Comparison of ENCODE assay signal across 17 cellular contexts in genomic region chr5:113163328-113163727, GRCh38.
A peak's percentile ranks its signal among the peaks of the same experiment; 100 is the strongest.
DNase-seq lines count a peak whose midpoint lies in the region; TF ChIP-seq lines count a peak whose summit lies in the region.
"Had no signal": no experiment of that assay in that cellular context is flagged by ENCODE, and none has a peak within 500 bp of the region (broad histone marks: within the 10 kb centered on the region; RNA-seq: fewer than 3 reads in every experiment).

No MANE protein-coding gene starts in this region.

- H2AFZ ChIP-seq in parathyroid adenoma, result no peak overlapping the region

- H3K27ac ChIP-seq in HEK293 (ENCODE audit: extremely low read depth, low read depth, low read length) (no peak overlapping the region), RWPE1 (peak overlapping the region; percentile 95), esophagus squamous epithelium (peak overlapping the region; percentile 57 to 78 (median 73)), parathyroid adenoma (peak overlapping the region; percentile 75), ascending aorta (no peak overlapping the region)

- TF ChIP-seq CTCF in HEK293 (tag by site-specific recombination; IDR thresholded peaks at IDR 0.05) (no peak), RWPE1 (conservative IDR thresholded peaks at IDR 0.05; ENCODE audit: low read depth) (no peak), esophagus squamous epithelium (IDR thresholded peaks at IDR 0.05) (no peak), parathyroid adenoma (IDR thresholded peaks at IDR 0.05) (no peak), type B pancreatic cell (conservative IDR thresholded peaks at IDR 0.05) (no peak), ascending aorta (IDR thresholded peaks at IDR 0.05) (no peak)

- H3K79me2 ChIP-seq in parathyroid adenoma, result peaks cover 60% of the 10 kb centered on the region

- no peak overlapping the region for H3K4me3 Mint-ChIP-seq in type B pancreatic cell
- H3K4me3 Mint-ChIP-seq: naive B cell; T-helper 2 cell treated with Interferon-gamma antibody and Interleukin-4, amounts not matched to agents 5 μg/mL and 100 μg/mL, for 36 hours had no signal

- H3K27me3 ChIP-seq in esophagus squamous epithelium (no peaks in the 10 kb centered on the region), parathyroid adenoma (ENCODE audit: control insufficient read depth, insufficient read depth, low read length) (no peaks in the 10 kb centered on the region), ascending aorta (no peaks in the 10 kb centered on the region)

- no peak overlapping the region for H3K27ac Mint-ChIP-seq in type B pancreatic cell
- H3K27ac Mint-ChIP-seq: naive B cell; T-helper 2 cell treated with Interferon-gamma antibody and Interleukin-4, amounts not matched to agents 5 μg/mL and 100 μg/mL, for 36 hours had no signal

- TF ChIP-seq POLR2A in esophagus squamous epithelium (IDR thresholded peaks at IDR 0.05), result no peak

- DNase-seq in RWPE1 (ENCODE audit: low spot score) (peak; percentile 89), esophagus squamous epithelium (lab: John Stamatoyannopoulos, UW) (no peak), type B pancreatic cell (ENCODE audit: extremely low spot score, unreplicated experiment) (no peak), NOMO-1 treated with DMSO at 0.1 percent for 48 hours (lab: John Stamatoyannopoulos, UW; ENCODE audit: unreplicated experiment) (no peak), posterior cingulate gyrus (no peak), ascending aorta (ENCODE audit: low spot score in 2 of 2) (no peak)
- DNase-seq: activated CD4-positive, CD25-positive, alpha-beta regulatory T cell treated with anti-CD3 and anti-CD28 coated beads, Interleukin-2, amount 50 U/mL, for 72 hours; activated gamma-delta T cell; aorta; naive B cell; NCI-H1436; NCI-H345 had no signal

- H3K4me3 ChIP-seq in HEK293 (ENCODE audit: low read depth, low read length) (no peak overlapping the region), esophagus squamous epithelium (no peak overlapping the region), parathyroid adenoma (ENCODE audit: low read depth, low read length) (no peak overlapping the region), ascending aorta (no peak overlapping the region)
- H3K4me3 ChIP-seq: K562, smooth muscle cell had no signal

- CTCF ChIA-PET in HEK293 (lab: Yijun Ruan, JAX) (interaction anchor here (0.6 to 1.5 kb wide), 5 partner anchors 9 to 429 kb away, joined by 3 read pairs; no protein-coding TSS in a partner anchor), RWPE1 (lab: Yijun Ruan, JAX) (interaction anchor here (0.8 to 1.2 kb wide), 2 partner anchors 266 to 324 kb away, joined by 3 read pairs; no protein-coding TSS in a partner anchor)

- H3K9me3 ChIP-seq in HEK293 (ENCODE audit: control insufficient read depth, insufficient read depth, low read depth, low read length) (no peaks in the 10 kb centered on the region), esophagus squamous epithelium (no peaks in the 10 kb centered on the region), parathyroid adenoma (ENCODE audit: control insufficient read depth, low read length) (no peaks in the 10 kb centered on the region), ascending aorta (no peaks in the 10 kb centered on the region)

- peak overlapping the region; percentile 26 for H3K4me2 ChIP-seq in parathyroid adenoma (ENCODE audit: low read length)
- H3K4me2 ChIP-seq: smooth muscle cell had no signal

- H3K4me1 Mint-ChIP-seq in type B pancreatic cell (ENCODE audit: unreplicated experiment), result peaks cover 41% of the 10 kb centered on the region
- H3K4me1 Mint-ChIP-seq: naive B cell had no signal

- no peak overlapping the region for H3K9ac ChIP-seq in parathyroid adenoma

- H3K4me1 ChIP-seq in HEK293 (ENCODE audit: control insufficient read depth, insufficient read depth, low read length) (peaks cover 18% of the 10 kb centered on the region; the same call in 1 of the 2 replicates), esophagus squamous epithelium (peaks cover 33 to 92% (median 43%) of the 10 kb centered on the region in 3 donors), parathyroid adenoma (peaks cover 68% of the 10 kb centered on the region), ascending aorta (no peaks in the 10 kb centered on the region)

- no peaks in the 10 kb centered on the region for H3K9me3 Mint-ChIP-seq in type B pancreatic cell
- H3K9me3 Mint-ChIP-seq: naive B cell; T-helper 2 cell treated with Interferon-gamma antibody and Interleukin-4, amounts not matched to agents 5 μg/mL and 100 μg/mL, for 36 hours had no signal

- no peaks in the 10 kb centered on the region for H3K27me3 Mint-ChIP-seq in type B pancreatic cell

- POLR2A ChIA-PET in HEK293 (lab: Yijun Ruan, JAX), result no interaction called here
- POLR2A ChIA-PET in RWPE1 (lab: Yijun Ruan, JAX; ENCODE audit: low non-redundant PET), result interaction anchor here (1.5 kb wide), 1 partner anchor 41 kb away, joined by 4 read pairs; no protein-coding TSS in a partner anchor

- WGBS in esophagus squamous epithelium, 2 donors, result 73 to 76% methylated on average over 2 of the region's 2 CpGs

- intact Hi-C loops in esophagus squamous epithelium (cut with DNase I), result no loop called here
- intact Hi-C loops in posterior cingulate gyrus (cut with DNase I), result no loop called here
- intact Hi-C loops in ascending aorta (cut with DNase I), result no loop called here

- H3K36me3 ChIP-seq in HEK293 (ENCODE audit: control insufficient read depth in 2 of 2, insufficient read depth in 1 of 2, low read length in 2 of 2) (no peaks in the 10 kb centered on the region), esophagus squamous epithelium (no peaks in the 10 kb centered on the region), parathyroid adenoma (ENCODE audit: control insufficient read depth, insufficient read depth, low read length) (no peaks in the 10 kb centered on the region), ascending aorta (no peaks in the 10 kb centered on the region)

- no peaks in the 10 kb centered on the region for H3K36me3 Mint-ChIP-seq in type B pancreatic cell
- H3K36me3 Mint-ChIP-seq: naive B cell had no signal

TF ChIP-seq in HEK293, 187 proteins besides CTCF, POLR2A, EP300 and RAD21 (continues in another document):
- TF ChIP-seq ZEB2 (tag by site-specific recombination; IDR thresholded peaks at IDR 0.05) (peak; percentile 27; the same call in 1 of the 2 replicates), ZNF76 (tag by site-specific recombination; IDR thresholded peaks at IDR 0.05; ENCODE audit: borderline replicate concordance, low read depth) (peak; percentile 30; the same call in 1 of the 2 replicates), PRDM1 (tag by site-specific recombination; IDR thresholded peaks at IDR 0.05) (0 out of 2 replicates have a peak, but pooled peaks have one; percentile 27), ZNF132 (tag by site-specific recombination; IDR thresholded peaks at IDR 0.05; ENCODE audit: borderline replicate concordance) (no peak), ZNF311 (tag by site-specific recombination; IDR thresholded peaks at IDR 0.05; ENCODE audit: borderline replicate concordance) (no peak), ZNF629 (tag by site-specific recombination; IDR thresholded peaks at IDR 0.05) (peak; percentile 68), ZSCAN16 (tag by site-specific recombination; IDR thresholded peaks at IDR 0.05) (no peak), ZBTB21 (tag by site-specific recombination; IDR thresholded peaks at IDR 0.05) (no peak), ZNF335 (tag by site-specific recombination; conservative IDR thresholded peaks at IDR 0.05) (no peak)
- TF ChIP-seq, protein P1, sequence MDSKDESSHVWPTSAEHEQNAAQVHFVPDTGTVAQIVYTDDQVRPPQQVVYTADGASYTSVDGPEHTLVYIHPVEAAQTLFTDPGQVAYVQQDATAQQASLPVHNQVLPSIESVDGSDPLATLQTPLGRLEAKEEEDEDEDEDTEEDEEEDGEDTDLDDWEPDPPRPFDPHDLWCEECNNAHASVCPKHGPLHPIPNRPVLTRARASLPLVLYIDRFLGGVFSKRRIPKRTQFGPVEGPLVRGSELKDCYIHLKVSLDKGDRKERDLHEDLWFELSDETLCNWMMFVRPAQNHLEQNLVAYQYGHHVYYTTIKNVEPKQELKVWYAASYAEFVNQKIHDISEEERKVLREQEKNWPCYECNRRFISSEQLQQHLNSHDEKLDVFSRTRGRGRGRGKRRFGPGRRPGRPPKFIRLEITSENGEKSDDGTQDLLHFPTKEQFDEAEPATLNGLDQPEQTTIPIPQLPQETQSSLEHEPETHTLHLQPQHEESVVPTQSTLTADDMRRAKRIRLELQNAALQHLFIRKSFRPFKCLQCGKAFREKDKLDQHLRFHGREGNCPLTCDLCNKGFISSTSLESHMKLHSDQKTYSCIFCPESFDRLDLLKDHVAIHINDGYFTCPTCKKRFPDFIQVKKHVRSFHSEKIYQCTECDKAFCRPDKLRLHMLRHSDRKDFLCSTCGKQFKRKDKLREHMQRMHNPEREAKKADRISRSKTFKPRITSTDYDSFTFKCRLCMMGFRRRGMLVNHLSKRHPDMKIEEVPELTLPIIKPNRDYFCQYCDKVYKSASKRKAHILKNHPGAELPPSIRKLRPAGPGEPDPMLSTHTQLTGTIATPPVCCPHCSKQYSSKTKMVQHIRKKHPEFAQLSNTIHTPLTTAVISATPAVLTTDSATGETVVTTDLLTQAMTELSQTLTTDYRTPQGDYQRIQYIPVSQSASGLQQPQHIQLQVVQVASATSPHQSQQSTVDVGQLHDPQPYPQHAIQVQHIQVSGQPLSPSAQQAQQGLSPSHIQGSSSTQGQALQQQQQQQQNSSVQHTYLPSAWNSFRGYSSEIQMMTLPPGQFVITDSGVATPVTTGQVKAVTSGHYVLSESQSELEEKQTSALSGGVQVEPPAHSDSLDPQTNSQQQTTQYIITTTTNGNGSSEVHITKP (tag by site-specific recombination; IDR thresholded peaks at IDR 0.05), result peak; percentile 63
- TF ChIP-seq, protein P2, sequence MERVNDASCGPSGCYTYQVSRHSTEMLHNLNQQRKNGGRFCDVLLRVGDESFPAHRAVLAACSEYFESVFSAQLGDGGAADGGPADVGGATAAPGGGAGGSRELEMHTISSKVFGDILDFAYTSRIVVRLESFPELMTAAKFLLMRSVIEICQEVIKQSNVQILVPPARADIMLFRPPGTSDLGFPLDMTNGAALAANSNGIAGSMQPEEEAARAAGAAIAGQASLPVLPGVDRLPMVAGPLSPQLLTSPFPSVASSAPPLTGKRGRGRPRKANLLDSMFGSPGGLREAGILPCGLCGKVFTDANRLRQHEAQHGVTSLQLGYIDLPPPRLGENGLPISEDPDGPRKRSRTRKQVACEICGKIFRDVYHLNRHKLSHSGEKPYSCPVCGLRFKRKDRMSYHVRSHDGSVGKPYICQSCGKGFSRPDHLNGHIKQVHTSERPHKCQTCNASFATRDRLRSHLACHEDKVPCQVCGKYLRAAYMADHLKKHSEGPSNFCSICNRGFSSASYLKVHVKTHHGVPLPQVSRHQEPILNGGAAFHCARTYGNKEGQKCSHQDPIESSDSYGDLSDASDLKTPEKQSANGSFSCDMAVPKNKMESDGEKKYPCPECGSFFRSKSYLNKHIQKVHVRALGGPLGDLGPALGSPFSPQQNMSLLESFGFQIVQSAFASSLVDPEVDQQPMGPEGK (tag by site-specific recombination; IDR thresholded peaks at IDR 0.05), result peak; percentile 14; the same call in 1 of the 2 replicates

Comparison
In these comparisons a context has a peak if more than half of its experiments do, and no peak if none do; other contexts are left out.
1. H3K27ac ChIP-seq: peak in RWPE1 (single experiment), esophagus squamous epithelium (4 of 4) and parathyroid adenoma (single experiment); none in HEK293 (single experiment) and ascending aorta (0 of 2).